33 cellular contexts compared by ENCODE assay signal in genomic region chr11:32616903-32617302, GRCh38. TPM values are rescaled to one million over a fixed set of nuclear protein-coding genes. Genes with fewer than 3 reads are reported as not detected.
A peak's percentile ranks its signal among the peaks of the same experiment; 100 is the strongest.
DNase-seq lines count a peak whose midpoint lies in the region; ATAC-seq and TF ChIP-seq lines count a peak whose summit lies in the region.
"Had no signal": no experiment of that assay in that cellular context is flagged by ENCODE, and none has a peak within 500 bp of the region (broad histone marks: within the 10 kb centered on the region; RNA-seq: fewer than 3 reads in every experiment).

No MANE protein-coding gene starts in this region.

- no peak overlapping the region for H3K4me3 Mint-ChIP-seq in mesothelial cell of epicardium
- H3K4me3 Mint-ChIP-seq: B cell; CD14-positive monocyte; CD4-positive, alpha-beta memory T cell; CD4-positive, alpha-beta T cell; CD4-positive, CD25-positive, alpha-beta regulatory T cell; CD8-positive, alpha-beta memory T cell; CD8-positive, alpha-beta T cell had no signal

- peaks cover 11% of the 10 kb centered on the region for H3K36me3 Mint-ChIP-seq in mesothelial cell of epicardium
- H3K36me3 Mint-ChIP-seq: CD14-positive monocyte; CD4-positive, alpha-beta memory T cell; CD4-positive, CD25-positive, alpha-beta regulatory T cell; CD8-positive, alpha-beta T cell had no signal

- no peak for TF ChIP-seq CTCF in mesothelial cell of epicardium (IDR thresholded peaks at IDR 0.05; ENCODE audit: unreplicated experiment)

- H3K4me3 ChIP-seq in right cardiac atrium (ENCODE audit: low read length), result no peak overlapping the region
- H3K4me3 ChIP-seq: A549; BLaER1; BLaER1 treated with 17β-estradiol and CSF1 and Interleukin-3, amounts not matched to agents 10 nM and 100 nM had no signal

- no peak overlapping the region for H3K27ac ChIP-seq in right cardiac atrium (ENCODE audit: low read length)
- H3K27ac ChIP-seq: 22Rv1; A549; BLaER1; BLaER1 treated with 17β-estradiol and CSF1 and Interleukin-3, amounts not matched to agents 10 nM and 100 nM; C4-2B had no signal

- H3K27me3 ChIP-seq in right cardiac atrium (ENCODE audit: control insufficient read depth, insufficient read depth), result no peaks in the 10 kb centered on the region
- H3K27me3 ChIP-seq: BE2C; BLaER1; BLaER1 treated with 17β-estradiol and CSF1 and Interleukin-3, amounts not matched to agents 10 nM and 100 nM had no signal

- no peaks in the 10 kb centered on the region for H3K9me3 ChIP-seq in right cardiac atrium (ENCODE audit: control insufficient read depth, low read length)
- H3K9me3 ChIP-seq: A549, BE2C had no signal

- peaks cover 35% of the 10 kb centered on the region for H3K4me1 Mint-ChIP-seq in mesothelial cell of epicardium
- H3K4me1 Mint-ChIP-seq: B cell; CD4-positive, alpha-beta memory T cell; CD4-positive, CD25-positive, alpha-beta regulatory T cell; CD8-positive, alpha-beta memory T cell had no signal

- 47% methylated on average over 4 of the region's 4 CpGs for WGBS in right cardiac atrium

- intact Hi-C loops in Right ventricle myocardium superior (cut with DNase I) (no loop called here), left cardiac atrium (cut with DNase I) (loop anchor here in 1 of 2 donors (10.0 kb wide), 1 partner anchor 292 kb away; no protein-coding TSS in a partner anchor), left ventricle myocardium superior (cut with micrococcal nuclease) (no loop called here), right cardiac atrium (cut with DNase I) (no loop called here)

- DNase-seq in Right ventricle myocardium superior, result no peak
- no peak for DNase-seq in left cardiac atrium
- DNase-seq in left ventricle myocardium superior, result no peak
- DNase-seq in right cardiac atrium, result no peak
- no peak for DNase-seq in mesothelial cell of epicardium (ENCODE audit: low spot score in 2 of 2, unreplicated experiment in 2 of 2)
- DNase-seq: 8988T; ACHN; AML-193; BE2C; C1 segment of cervical spinal cord; Caco-2; Calu3; CD4-positive, alpha-beta memory T cell; CD4-positive, alpha-beta T cell; CD4-positive, CD25-positive, alpha-beta regulatory T cell; CD8-positive, alpha-beta memory T cell; CD8-positive, alpha-beta T cell; COR-L47; DMS 273 treated with DMSO at 0.1 percent for 48 hours; DMS153; DMS53; DMS79; DMS79 treated with DMSO at 0.1 percent for 48 hours; DND-41; EL had no signal

- H3K4me1 ChIP-seq in right cardiac atrium (ENCODE audit: control insufficient read depth, insufficient read depth, low read length), result no peaks in the 10 kb centered on the region
- H3K4me1 ChIP-seq: A549; BE2C; BLaER1; BLaER1 treated with 17β-estradiol and CSF1 and Interleukin-3, amounts not matched to agents 10 nM and 100 nM had no signal

- ATAC-seq in Right ventricle myocardium superior (ENCODE audit: poor library complexity) (peak; percentile 31), left cardiac atrium (no peak), left ventricle myocardium superior (peak; percentile 46), right cardiac atrium (no peak), GM18907 (IDR thresholded peaks at IDR 0.05; ENCODE audit: unreplicated experiment) (no peak)
- ATAC-seq: A549; CD8-positive, alpha-beta T cell had no signal

- no peaks in the 10 kb centered on the region for H3K27me3 Mint-ChIP-seq in mesothelial cell of epicardium (ENCODE audit: low read depth)
- H3K27me3 Mint-ChIP-seq: B cell had no signal

- peak overlapping the region; percentile 72 for H3K27ac Mint-ChIP-seq in mesothelial cell of epicardium
- H3K27ac Mint-ChIP-seq: B cell; CD4-positive, alpha-beta memory T cell; CD4-positive, alpha-beta T cell; CD4-positive, CD25-positive, alpha-beta regulatory T cell; CD8-positive, alpha-beta T cell had no signal

- peaks cover 24% of the 10 kb centered on the region for H3K9me3 Mint-ChIP-seq in mesothelial cell of epicardium
- H3K9me3 Mint-ChIP-seq: CD8-positive, alpha-beta T cell had no signal

RNA-seq across cellular contexts. Expression of gene EIF3M, which starts 33.3 kb away (rescaled TPM):
- total RNA-seq in Right ventricle myocardium superior (182 TPM), left cardiac atrium (100 to 1,000 TPM; 145 to 180 TPM), left ventricle myocardium superior (198 TPM), right cardiac atrium (100 to 1,000 TPM; 150 to 166 (median 159) TPM), mesothelial cell of epicardium (440 to 458 TPM (median 454 TPM) in 3 replicates)
- 219 TPM for polyA plus RNA-seq in right cardiac atrium

Comparison
In these comparisons a context has a peak if more than half of its experiments do, and no peak if none do; other contexts are left out.
1. ATAC-seq: peak in Right ventricle myocardium superior (single experiment) and left ventricle myocardium superior (single experiment); none in left cardiac atrium (0 of 2), right cardiac atrium (0 of 2) and GM18907 (single experiment).